ENCODE assay signal across 8 cellular contexts in the genomic region with DNA sequence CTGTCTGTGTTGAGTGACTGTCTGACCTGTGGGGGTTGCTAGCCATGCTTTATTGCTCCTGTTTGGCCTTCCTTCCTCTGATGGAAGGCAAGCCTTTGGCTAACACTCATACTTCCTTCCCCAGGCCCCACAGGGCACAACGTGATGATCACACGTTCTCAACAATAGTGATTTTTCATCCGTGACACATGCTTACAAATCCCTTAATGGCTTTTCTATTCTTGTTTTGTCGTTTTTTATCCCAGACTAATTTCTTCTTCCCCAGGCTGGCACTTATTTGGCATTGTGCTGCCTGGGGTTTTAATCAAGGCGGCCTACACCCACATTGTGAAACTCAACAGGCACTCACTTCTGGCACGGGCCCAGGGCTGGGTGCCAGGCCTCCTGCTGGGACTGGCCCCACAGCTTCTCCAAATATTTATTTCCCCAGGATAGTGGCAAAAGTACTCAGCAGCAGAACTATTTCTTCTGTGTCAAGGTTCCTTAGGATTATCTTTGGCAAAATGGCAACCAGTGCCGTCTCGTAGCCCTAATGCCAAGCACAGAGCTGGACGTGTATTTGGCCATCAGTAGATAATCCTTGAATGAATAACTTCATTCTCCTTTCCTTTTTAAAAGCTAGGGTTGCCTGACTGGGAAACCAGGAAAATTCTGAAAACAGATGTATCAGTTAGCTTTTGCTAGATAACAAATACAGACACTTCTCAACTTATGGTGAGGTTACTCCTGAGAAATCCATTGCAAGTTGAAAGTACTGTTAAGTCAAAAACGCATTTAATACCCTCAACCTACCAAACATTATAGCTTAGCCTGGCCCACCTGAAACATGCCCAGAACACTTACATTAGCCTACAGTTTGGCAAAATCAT. TPM values are rescaled to one million over a fixed set of nuclear protein-coding genes. Genes with fewer than 3 reads are reported as not detected.
DNase-seq lines count a peak whose midpoint lies in the region; ATAC-seq, FAIRE-seq and TF ChIP-seq lines count a peak whose summit lies in the region.

No MANE protein-coding gene starts in this region.

- POLR2A ChIA-PET in PC-3 (lab: Charles Lee; ENCODE audit: unreplicated experiment), result no interaction called here

- H3K27ac ChIP-seq in PC-3 (ENCODE audit: low read length), result peak overlapping the region; percentile 99

- intact Hi-C loops in PC-3 (cut with micrococcal nuclease), result loop anchor here (1.0 kb wide), 4 partner anchors 21 to 48 kb away; partner anchors contain the start of gene CMTM7

- no TSS peak for BruUV-seq in PC-3 (replicated peaks; lab: Mats Ljungman, UMichigan)

- H3K27me3 ChIP-seq in PC-3 (ENCODE audit: low read length), result no peaks in the 10 kb centered on the region

- H3K4me3 Mint-ChIP-seq in activated naive CD4-positive, alpha-beta T cell treated with anti-CD3 and anti-CD28 coated beads, Interleukin-2, amount 10 ng/mL, durations not matched to agents 7 days and 5 days, result no peak overlapping the region
- H3K4me3 Mint-ChIP-seq in naive B cell, result peak overlapping the region; percentile 48 to 88 (median 78)

- peaks cover 62% of the 10 kb centered on the region for H3K4me1 ChIP-seq in PC-3 (ENCODE audit: insufficient read depth, low read length)

- peak overlapping the region; percentile 53 for H3K27ac Mint-ChIP-seq in activated naive CD4-positive, alpha-beta T cell treated with anti-CD3 and anti-CD28 coated beads, Interleukin-2, amount 10 ng/mL, durations not matched to agents 7 days and 5 days
- peak overlapping the region; percentile 90 to 98 (median 96) for H3K27ac Mint-ChIP-seq in naive B cell

- peak overlapping the region; percentile 53; the same call in 1 of the 2 replicates for H3K4me3 ChIP-seq in PC-3 (ENCODE audit: low read length)

- peaks cover 35% of the 10 kb centered on the region for H3K36me3 Mint-ChIP-seq in activated naive CD4-positive, alpha-beta T cell treated with anti-CD3 and anti-CD28 coated beads, Interleukin-2, amount 10 ng/mL, durations not matched to agents 7 days and 5 days
- H3K36me3 Mint-ChIP-seq in naive B cell, result no peaks in the 10 kb centered on the region

- TF ChIP-seq CTCF in PC-3 (conservative IDR thresholded peaks at IDR 0.05; ENCODE audit: low read depth, low read length), result no peak

- peak overlapping the region; percentile 85 for H3K4me2 ChIP-seq in PC-3 (ENCODE audit: low read length)

- peaks cover 5% of the 10 kb centered on the region; the same call in 1 of the 2 replicates for H3K36me3 ChIP-seq in PC-3 (ENCODE audit: low read depth, low read length)

- no peaks in the 10 kb centered on the region for H3K27me3 Mint-ChIP-seq in activated naive CD4-positive, alpha-beta T cell treated with anti-CD3 and anti-CD28 coated beads, Interleukin-2, amount 10 ng/mL, durations not matched to agents 7 days and 5 days
- H3K27me3 Mint-ChIP-seq in naive B cell, result no peaks in the 10 kb centered on the region

- peaks cover 28% of the 10 kb centered on the region for H3F3A ChIP-seq in PC-3 (ENCODE audit: low read length, unreplicated experiment)

- H3K9me3 ChIP-seq in PC-3 (ENCODE audit: low read length), result no peaks in the 10 kb centered on the region

- H2AFZ ChIP-seq in PC-3 (ENCODE audit: low read length), result no peak overlapping the region

- H4K20me1 ChIP-seq in PC-3 (ENCODE audit: low read length), result no peaks in the 10 kb centered on the region

- H3K9me2 ChIP-seq in PC-3 (replicated peaks; ENCODE audit: low read length), result no peaks in the 10 kb centered on the region

- DNase-seq in activated naive CD4-positive, alpha-beta T cell treated with anti-CD3 and anti-CD28 coated beads, Interleukin-2, amount 10 ng/mL, durations not matched to agents 7 days and 5 days, result no peak
- no peak for DNase-seq in activated naive CD4-positive, alpha-beta T cell treated with Interleukin-2 at 50 U/mL for 16 hours
- peak; percentile 98 for DNase-seq in PC-3
- no peak for DNase-seq in naive B cell
- no peak for DNase-seq in occipital lobe (lab: John Stamatoyannopoulos, UW)
- DNase-seq in NCI-H82 treated with DMSO at 0.1 percent for 48 hours (lab: John Stamatoyannopoulos, UW; ENCODE audit: unreplicated experiment), result no peak
- DNase-seq in UCSD-AML1 (lab: John Stamatoyannopoulos, UW; ENCODE audit: unreplicated experiment), result no peak

- ATAC-seq in PC-3 (peak; percentile 53), naive B cell (ENCODE audit: low read depth in 2 of 2) (no peak)

- peaks cover 91% of the 10 kb centered on the region for H3K79me2 ChIP-seq in PC-3 (ENCODE audit: low read length)

- peak overlapping the region; percentile 87 for H3K9ac ChIP-seq in PC-3 (ENCODE audit: low read length)

- peaks cover 94% of the 10 kb centered on the region for H3K4me1 Mint-ChIP-seq in activated naive CD4-positive, alpha-beta T cell treated with anti-CD3 and anti-CD28 coated beads, Interleukin-2, amount 10 ng/mL, durations not matched to agents 7 days and 5 days
- peaks cover 64 to 78% (median 69%) of the 10 kb centered on the region in 3 donors for H3K4me1 Mint-ChIP-seq in naive B cell

- FAIRE-seq in endometrium (lab: Jason Lieb, UNC), result peak; percentile 23

- H3K9me3 Mint-ChIP-seq in activated naive CD4-positive, alpha-beta T cell treated with anti-CD3 and anti-CD28 coated beads, Interleukin-2, amount 10 ng/mL, durations not matched to agents 7 days and 5 days, result peaks cover 3% of the 10 kb centered on the region
- no peaks in the 10 kb centered on the region for H3K9me3 Mint-ChIP-seq in naive B cell

- CTCF ChIA-PET in activated naive CD4-positive, alpha-beta T cell treated with anti-CD3 and anti-CD28 coated beads, Interleukin-2, amount 10 ng/mL, durations not matched to agents 7 days and 5 days (lab: Charles Lee), result interaction anchor here (1.0 to 3.5 kb wide), 5 partner anchors 10 to 46 kb away, joined by 3 to 24 read pairs (median 7); no protein-coding TSS in a partner anchor
- CTCF ChIA-PET in PC-3 (lab: Charles Lee), result interaction anchor here (0.7 kb wide), 1 partner anchor 88 kb away, joined by 4 read pairs; no protein-coding TSS in a partner anchor

RNA-seq across cellular contexts. Expression of gene CMTM7, which starts 30.6 kb away (rescaled TPM):
- 37.1 and 71.0 TPM in 2 replicates for total RNA-seq in PC-3 (2014; rRNA removed)
- polyA plus RNA-seq in naive B cell (ENCODE audit: low read depth in 6 of 6), result 100 to 1,000 TPM in 2 of 6 donors, 10 to 100 TPM in 4; 56.8 to 116 (median 73.3) TPM
- 0.31 TPM for total RNA-seq in occipital lobe

Comparison
In these comparisons a context has a peak if more than half of its experiments do, and no peak if none do; other contexts are left out.
1. RNA of gene CMTM7, which starts 30.6 kb away (total RNA-seq): 37.1 to 71.0 TPM in PC-3; 0.31 TPM in occipital lobe (single experiment); every median in the first group is over 10 times any median in the second.